In the genomic region with DNA sequence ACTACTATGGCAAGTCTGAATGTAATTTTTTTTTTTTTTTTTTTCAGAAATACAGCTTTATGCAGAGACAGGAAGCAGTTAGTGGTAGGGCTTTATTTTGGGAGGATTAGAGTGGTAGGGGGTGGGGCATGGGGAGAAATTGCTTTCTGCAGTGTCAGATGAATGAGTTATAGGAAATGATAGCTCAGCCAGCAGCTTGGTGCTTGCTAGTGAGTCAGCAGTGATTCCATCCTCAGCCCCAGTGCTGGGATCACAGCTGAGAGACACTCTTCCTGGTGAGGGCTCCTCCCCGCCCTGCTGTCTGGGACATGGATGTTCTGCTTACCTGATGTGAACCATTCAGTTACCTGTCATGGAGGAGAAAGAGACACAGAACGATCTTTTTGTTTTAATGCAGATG, we compare ENCODE assay signal across 11 cellular contexts. TPM values are rescaled to one million over a fixed set of nuclear protein-coding genes. Genes with fewer than 3 reads are reported as not detected.
A peak's percentile ranks its signal among the peaks of the same experiment; 100 is the strongest.
DNase-seq lines count a peak whose midpoint lies in the region; ATAC-seq and TF ChIP-seq lines count a peak whose summit lies in the region.
"Had no signal": no experiment of that assay in that cellular context is flagged by ENCODE, and none has a peak within 500 bp of the region (broad histone marks: within the 10 kb centered on the region; RNA-seq: fewer than 3 reads in every experiment).

No MANE protein-coding gene starts in this region.

- TF ChIP-seq CTCF in left ventricle myocardium inferior (IDR thresholded peaks at IDR 0.05; ENCODE audit: borderline replicate concordance): no peak
- TF ChIP-seq CTCF in astrocyte of the cerebellum (IDR thresholded peaks at IDR 0.05; ENCODE audit: low read depth, low read length, missing control alignments): no peak

- H3K9me3 ChIP-seq in left ventricle myocardium inferior (replicated peaks) (peaks cover 23% of the 10 kb centered on the region), aorta (ENCODE audit: control insufficient read depth, low read length) (peaks cover 5% of the 10 kb centered on the region)

- DNase-seq in Right ventricle myocardium superior (no peak), left ventricle myocardium inferior (no peak), astrocyte of the cerebellum (ENCODE audit: low read depth) (peak; percentile 20), iPS-NIHi7 (ENCODE audit: extremely low spot score) (peak; percentile 40), aorta (peak in 1 of 2 donors; percentile 60), KBM-7 (no peak)
- DNase-seq in activated CD4-positive, alpha-beta T cell treated with anti-CD3 and anti-CD28 coated beads for 1 hour: no peak
- DNase-seq: activated naive CD4-positive, alpha-beta T cell; AML-193; naive thymus-derived CD4-positive, alpha-beta T cell had no signal

- H3K27me3 ChIP-seq in left ventricle myocardium inferior (ENCODE audit: low read depth) (no peaks in the 10 kb centered on the region), aorta (ENCODE audit: control insufficient read depth in 1 of 2, insufficient read depth in 2 of 2, low read length in 1 of 2) (no peaks in the 10 kb centered on the region)

- H3K4me1 ChIP-seq in left ventricle myocardium inferior (peaks cover 24% of the 10 kb centered on the region), aorta (ENCODE audit: control insufficient read depth in 1 of 2, insufficient read depth in 2 of 2, low read length in 2 of 2) (no peaks in the 10 kb centered on the region)

- H3K4me3 ChIP-seq in left ventricle myocardium inferior (no peak overlapping the region), astrocyte of the cerebellum (ENCODE audit: low read depth, low read length) (no peak overlapping the region), aorta (ENCODE audit: low read length in 2 of 2) (no peak overlapping the region)

- intact Hi-C loops in Right ventricle myocardium superior (cut with DNase I): no loop called here
- intact Hi-C loops in left ventricle myocardium inferior (cut with micrococcal nuclease): no loop called here
- intact Hi-C loops in aorta (cut with DNase I): loop anchor here in 1 of 2 donors (2.0 kb wide), 1 partner anchor 40 kb away; the partner anchor contains the start of gene SEMA6D

- WGBS in aorta, 2 donors: 87 to 91% methylated on average over 2 of the region's 2 CpGs

- in situ Hi-C loops in astrocyte of the cerebellum (cut with HindIII; ENCODE audit: low sequenced_read_pairs): no loop called here
- in situ Hi-C loops in KBM-7 (cut with MboI; ENCODE audit: low pct_unique_long_range_greater_than_20kb, low sequenced_read_pairs): no loop called here

- peak; percentile 41 for ATAC-seq in Right ventricle myocardium superior (ENCODE audit: poor library complexity)
- ATAC-seq in aorta (ENCODE audit: low FRiP score): peak; percentile 63
- no peak for ATAC-seq in HG03039 (IDR thresholded peaks at IDR 0.05; ENCODE audit: unreplicated experiment)
- ATAC-seq: naive thymus-derived CD4-positive, alpha-beta T cell had no signal

- H3K36me3 ChIP-seq in left ventricle myocardium inferior: peaks cover 33% of the 10 kb centered on the region
- no peaks in the 10 kb centered on the region for H3K36me3 ChIP-seq in aorta (ENCODE audit: control insufficient read depth in 1 of 2, insufficient read depth in 2 of 2, low read length in 1 of 2)

- no peak overlapping the region for H3K27ac ChIP-seq in left ventricle myocardium inferior (replicated peaks)
- H3K27ac ChIP-seq in aorta (ENCODE audit: low read depth in 1 of 2, low read length in 2 of 2): no peak overlapping the region

RNA-seq across cellular contexts. Expression of gene SEMA6D, which starts 39.6 kb away (rescaled TPM):
- total RNA-seq in Right ventricle myocardium superior: 16.5 TPM
- total RNA-seq in left ventricle myocardium inferior: 12.4 TPM
- 10 to 100 TPM in 1 of 2 donors, 1 to 10 TPM in 1; 9.0 to 22.7 TPM for total RNA-seq in aorta
- polyA plus RNA-seq in aorta: 1 to 10 TPM; 2.4 to 6.8 TPM
- total RNA-seq: naive thymus-derived CD4-positive, alpha-beta T cell had no signal
- polyA plus RNA-seq: naive thymus-derived CD4-positive, alpha-beta T cell had no signal

Comparison
In these comparisons a context has a peak if more than half of its experiments do, and no peak if none do; other contexts are left out.
1. DNase-seq: peak in astrocyte of the cerebellum (single experiment) and iPS-NIHi7 (single experiment); none in Right ventricle myocardium superior (single experiment), left ventricle myocardium inferior (single experiment), KBM-7 (single experiment) and activated CD4-positive, alpha-beta T cell treated with anti-CD3 and anti-CD28 coated beads for 1 hour (single experiment).